In the genomic region with DNA sequence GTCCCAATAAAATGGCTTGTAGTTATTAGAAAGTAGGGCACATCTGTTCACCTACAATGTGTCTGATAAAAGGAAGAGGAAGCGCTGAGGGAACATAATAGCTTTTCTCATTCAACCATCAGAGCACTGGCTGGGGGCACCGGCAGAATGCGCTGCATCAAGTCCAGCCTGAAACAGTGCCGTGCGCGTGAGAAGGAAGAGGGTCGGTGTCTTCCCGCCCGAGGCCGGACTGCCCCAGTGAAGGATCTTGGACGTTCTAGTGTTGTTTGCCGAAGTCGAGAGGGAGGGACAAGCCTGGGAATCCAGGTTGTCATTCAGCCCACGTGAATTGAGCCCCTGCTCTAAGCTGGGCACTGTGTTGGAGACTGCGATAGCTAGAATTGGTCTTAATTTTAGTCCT, we compare ENCODE assay signal across 20 cellular contexts.
"Had no signal": no experiment of that assay in that cellular context is flagged by ENCODE, and none has a peak within 500 bp of the region (broad histone marks: within the 10 kb centered on the region; RNA-seq: fewer than 3 reads in every experiment).

No MANE protein-coding gene starts in this region.

- H3K4me3 ChIP-seq: MG63, SJCRH30 had no signal

- ATAC-seq: Right ventricle myocardium inferior, SK-N-SH treated with all-trans-retinoic acid at 6 μM for 48 hours had no signal

- H3K4me1 ChIP-seq: SJCRH30 had no signal

- H3K9me3 ChIP-seq: MG63, SJCRH30 had no signal

- H3K27ac ChIP-seq: RWPE1, SJCRH30 had no signal

- H3K36me3 ChIP-seq: MG63, SJCRH30 had no signal

- DNase-seq: Karpas-422, KG1, MG63, NCI-H1092, NCI-H1105 treated with DMSO at 0.1 percent for 48 hours, NCI-H1417 treated with DMSO at 0.1 percent for 48 hours, NCI-H146, NCI-H1694 treated with DMSO at 0.1 percent for 48 hours, NCI-H1930, NCI-H2081, NCI-H2107, NCI-H2227 treated with DMSO at 0.1 percent for 48 hours, NCI-H524, NCI-H526 treated with DMSO at 0.1 percent for 48 hours, NCI-H748 treated with DMSO at 0.1 percent for 48 hours, SHP77 treated with DMSO at 0.1 percent for 48 hours, SJCRH30 had no signal

- H3K27me3 ChIP-seq: MG63 had no signal
